ENCODE assay signal across 1 cellular context in genomic region chr17:62621223-62621622, GRCh38.
TF ChIP-seq lines count a peak whose summit lies in the region.

No MANE protein-coding gene starts in this region.

TF ChIP-seq in IMR-90, 13 proteins besides CTCF, POLR2A, EP300 and RAD21 (continued from another document):
- TF ChIP-seq ELK1 (IDR thresholded peaks at IDR 0.05; ENCODE audit: borderline replicate concordance, low read depth, low read length) (no peak), CEBPB (IDR thresholded peaks at IDR 0.05; ENCODE audit: low read depth, low read length) (no peak), MXI1 (IDR thresholded peaks at IDR 0.05; ENCODE audit: borderline replicate concordance, low read depth, low read length) (no peak), USF2 (IDR thresholded peaks at IDR 0.05; ENCODE audit: low read depth, low read length) (no peak), MAZ (IDR thresholded peaks at IDR 0.05; ENCODE audit: borderline replicate concordance, low read depth, low read length) (no peak), FOS (IDR thresholded peaks at IDR 0.05; ENCODE audit: low read depth, low read length) (no peak), RFX5 (IDR thresholded peaks at IDR 0.05; ENCODE audit: low read depth, low read length) (no peak), SMC3 (IDR thresholded peaks at IDR 0.05; ENCODE audit: low read depth, low read length) (no peak), NFE2L2 (IDR thresholded peaks at IDR 0.05; ENCODE audit: low read depth, low read length) (no peak), CHD1 (IDR thresholded peaks at IDR 0.05; ENCODE audit: low read depth, low read length) (no peak), MAFK (IDR thresholded peaks at IDR 0.05; ENCODE audit: low read depth, low read length) (no peak)
